22 cellular contexts compared by ENCODE assay signal in the genomic region with DNA sequence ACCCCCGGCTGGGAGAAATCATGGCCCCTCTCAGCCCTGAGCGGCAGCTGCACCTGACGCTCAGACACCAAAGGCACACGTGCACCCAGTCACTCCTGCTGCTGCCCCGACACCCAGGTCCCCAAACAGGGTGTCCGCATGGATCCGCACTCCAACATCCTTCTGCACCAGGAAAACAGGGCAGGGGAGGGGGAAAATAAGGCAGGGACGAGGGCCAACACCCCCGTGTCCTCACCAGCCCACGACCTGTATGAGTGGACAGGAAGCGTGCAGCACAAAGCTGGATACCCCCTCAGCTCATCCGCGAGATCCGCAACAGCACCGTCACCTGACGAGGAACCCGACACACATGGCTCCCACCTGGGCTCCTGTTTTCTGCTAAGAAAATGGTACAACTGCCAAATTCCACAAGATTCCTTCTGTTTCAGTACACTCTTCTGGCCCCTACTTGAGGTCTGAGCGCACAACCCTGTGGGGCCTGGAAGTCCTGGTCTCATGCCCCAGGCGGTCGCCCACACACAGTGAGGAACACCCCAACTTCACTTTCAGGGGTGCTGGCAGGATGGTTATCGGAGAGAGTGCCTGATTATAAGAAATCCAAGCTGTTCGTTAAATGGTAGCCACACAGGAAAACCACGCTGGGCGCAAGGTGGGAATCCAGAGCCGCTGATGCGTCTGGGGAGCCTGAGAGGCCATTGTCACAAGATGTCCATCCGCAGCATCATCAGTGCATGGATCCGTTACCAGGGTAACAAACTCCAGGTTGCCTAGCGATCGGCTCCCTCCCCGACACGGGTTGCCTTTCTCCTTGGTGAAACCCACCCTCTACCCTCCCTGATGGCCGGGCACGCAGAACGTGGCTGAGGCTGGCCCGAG.
DNase-seq lines count a peak whose midpoint lies in the region; ATAC-seq and TF ChIP-seq lines count a peak whose summit lies in the region.
"Had no signal": no experiment of that assay in that cellular context is flagged by ENCODE, and none has a peak within 500 bp of the region (broad histone marks: within the 10 kb centered on the region; RNA-seq: fewer than 3 reads in every experiment).

No MANE protein-coding gene starts in this region.

- intact Hi-C loops in adrenal gland (cut with DNase I): no loop called here
- intact Hi-C loops in spleen (cut with DNase I; ENCODE audit: low total_unique reads): no loop called here
- intact Hi-C loops in colonic mucosa (cut with DNase I): no loop called here

- no peak overlapping the region for H2AFZ ChIP-seq in mesenchymal stem cell (ENCODE audit: low read depth, low read length)

- no peak overlapping the region for H3K14ac ChIP-seq in mesenchymal stem cell (ENCODE audit: low read length in 2 of 2)

- no peak overlapping the region for H2BK120ac ChIP-seq in mesenchymal stem cell (ENCODE audit: low read depth, low read length)

- no peak overlapping the region for H4K91ac ChIP-seq in mesenchymal stem cell (ENCODE audit: low read length)

- H2BK15ac ChIP-seq in mesenchymal stem cell (ENCODE audit: low read depth, poor library complexity, severe bottlenecking): no peak overlapping the region

- TF ChIP-seq CTCF in GM13976 (IDR thresholded peaks at IDR 0.05; ENCODE audit: borderline replicate concordance, control extremely low read depth, extremely low read depth, insufficient read depth, missing control alignments): no peak
- no peak for TF ChIP-seq CTCF in adrenal gland (IDR thresholded peaks at IDR 0.05)
- no peak for TF ChIP-seq CTCF in spleen (IDR thresholded peaks at IDR 0.05 in 8 of 11, conservative IDR thresholded peaks at IDR 0.05 in 3 of 11)
- no peak for TF ChIP-seq CTCF in colonic mucosa (IDR thresholded peaks at IDR 0.05)

- H3K4me1 ChIP-seq in adrenal gland (replicated peaks in 1 of 2) (peaks cover 37 to 58% of the 10 kb centered on the region in 2 donors), mesenchymal stem cell (ENCODE audit: control insufficient read depth, insufficient read depth, low read depth, low read length) (peaks cover 2% of the 10 kb centered on the region), spleen (peaks cover 5 to 74% (median 38%) of the 10 kb centered on the region in 6 donors), colonic mucosa (peaks cover 9% of the 10 kb centered on the region)

- in situ Hi-C loops in GM13976 (cut with MboI; ENCODE audit: low sequenced_read_pairs, unreplicated experiment): no loop called here

- H2AK5ac ChIP-seq in mesenchymal stem cell (ENCODE audit: low read length, severe bottlenecking): no peak overlapping the region

- H3K18ac ChIP-seq in mesenchymal stem cell (ENCODE audit: low read depth in 1 of 2, low read length in 2 of 2): no peak overlapping the region

- no peak overlapping the region for H3K4ac ChIP-seq in mesenchymal stem cell (ENCODE audit: low read depth in 1 of 2, low read length in 2 of 2)

- no peak overlapping the region for H3K4me3 ChIP-seq in adrenal gland
- H3K4me3 ChIP-seq in mesenchymal stem cell (ENCODE audit: insufficient read depth in 1 of 2, low read depth in 1 of 2, low read length in 2 of 2): no peak overlapping the region
- no peak overlapping the region for H3K4me3 ChIP-seq in spleen
- no peak overlapping the region for H3K4me3 ChIP-seq in colonic mucosa
- H3K4me3 ChIP-seq: cardiac muscle cell, esophagus squamous epithelium, heart right ventricle had no signal

- DNase-seq in GM13976 (ENCODE audit: low spot score): peak; percentile 23
- DNase-seq in adrenal gland: peak in 4 of 7 donors; percentile 8 to 52 (median 19)
- no peak for DNase-seq in mesenchymal stem cell
- DNase-seq in spleen: peak; percentile 56
- no peak for DNase-seq in NCI-H2171 (lab: John Stamatoyannopoulos, UW)
- no peak for DNase-seq in colonic mucosa
- DNase-seq: activated CD4-positive, alpha-beta memory T cell treated with anti-CD3 and anti-CD28 coated beads, Interleukin-2, amount 10 ng/mL, durations not matched to agents 7 days and 5 days; activated naive CD8-positive, alpha-beta T cell treated with anti-CD3 and anti-CD28 coated beads, Interleukin-2, amount 50 U/mL, for 24 hours; Calu3; effector CD4-positive, alpha-beta T cell; EL; esophagus squamous epithelium; heart right ventricle; immature natural killer cell; natural killer cell; NCI-H1694 treated with DMSO at 0.1 percent for 48 hours; NCI-H446 treated with DMSO at 0.1 percent for 48 hours; stimulated activated naive CD4-positive, alpha-beta T cell treated with Interleukin-2 at 50 U/mL for 16 hours; T-helper 1 cell had no signal

- H4K8ac ChIP-seq in mesenchymal stem cell (ENCODE audit: low read length): peak overlapping the region; percentile 1

- H3K36me3 ChIP-seq in adrenal gland (replicated peaks in 1 of 2) (peaks cover 0 to 14% of the 10 kb centered on the region in 2 donors), mesenchymal stem cell (ENCODE audit: control insufficient read depth in 1 of 2, insufficient read depth in 2 of 2, low read depth in 1 of 2, low read length in 2 of 2) (peaks cover 39 to 77% of the 10 kb centered on the region in 2 experiments), spleen (peaks cover 0 to 61% (median 11%) of the 10 kb centered on the region in 6 donors), colonic mucosa (peaks cover 4% of the 10 kb centered on the region)

- 92 to 95% (median 93%) methylated on average over 25 to 36 of the region's 36 CpGs for WGBS in adrenal gland, 4 donors
- WGBS in mesenchymal stem cell: 98% methylated on average over 36 of the region's 36 CpGs
- WGBS in spleen, 5 donors: 88 to 94% (median 92%) methylated on average over 19 to 36 of the region's 36 CpGs

- H3K9me3 ChIP-seq in adrenal gland (replicated peaks in 1 of 3): no peaks in the 10 kb centered on the region
- no peaks in the 10 kb centered on the region for H3K9me3 ChIP-seq in mesenchymal stem cell (ENCODE audit: control insufficient read depth, low read length)
- no peaks in the 10 kb centered on the region for H3K9me3 ChIP-seq in spleen
- H3K9me3 ChIP-seq in colonic mucosa: no peaks in the 10 kb centered on the region
- H3K9me3 ChIP-seq: esophagus squamous epithelium, heart right ventricle had no signal

- H3K27ac ChIP-seq in adrenal gland: peak overlapping the region in 1 of 5 donors; percentile 80
- no peak overlapping the region for H3K27ac ChIP-seq in mesenchymal stem cell (ENCODE audit: low read length, poor library complexity, severe bottlenecking)
- no peak overlapping the region for H3K27ac ChIP-seq in spleen
- H3K27ac ChIP-seq in colonic mucosa: no peak overlapping the region
- H3K27ac ChIP-seq: cardiac muscle cell, esophagus squamous epithelium, heart right ventricle had no signal

- H2BK5ac ChIP-seq in mesenchymal stem cell (ENCODE audit: low read depth, low read length, poor library complexity, severe bottlenecking): no peak overlapping the region

- H3K9ac ChIP-seq in mesenchymal stem cell (ENCODE audit: low read length) (no peak overlapping the region), colonic mucosa (ENCODE audit: low read depth in 2 of 2, low read length in 2 of 2) (no peak overlapping the region)

- ATAC-seq in GM19351 (IDR thresholded peaks at IDR 0.05; ENCODE audit: unreplicated experiment): no peak
- ATAC-seq: activated naive CD8-positive, alpha-beta T cell treated with anti-CD3 and anti-CD28 coated beads, Interleukin-2, amount 50 U/mL, for 24 hours; HCT116; heart right ventricle; natural killer cell had no signal

- H2BK12ac ChIP-seq in mesenchymal stem cell (ENCODE audit: low read length in 2 of 2): no peak overlapping the region

- H3K79me1 ChIP-seq in mesenchymal stem cell (replicated peaks; ENCODE audit: low read length, poor library complexity, severe bottlenecking): peaks cover 80% of the 10 kb centered on the region

- no peaks in the 10 kb centered on the region for H3K27me3 ChIP-seq in adrenal gland
- H3K27me3 ChIP-seq in mesenchymal stem cell (ENCODE audit: control insufficient read depth in 1 of 2, insufficient read depth in 1 of 2, low read length in 2 of 2): no peaks in the 10 kb centered on the region
- H3K27me3 ChIP-seq in spleen (replicated peaks in 1 of 7): no peaks in the 10 kb centered on the region
- H3K27me3 ChIP-seq in colonic mucosa: no peaks in the 10 kb centered on the region
- H3K27me3 ChIP-seq: cardiac muscle cell, esophagus squamous epithelium, heart right ventricle had no signal

- TF ChIP-seq POLR2A in adrenal gland (IDR thresholded peaks at IDR 0.05): no peak
- TF ChIP-seq POLR2A in spleen (IDR thresholded peaks at IDR 0.05): no peak

- H3K4me2 ChIP-seq in mesenchymal stem cell (ENCODE audit: low read length, poor library complexity, severe bottlenecking): no peak overlapping the region

- H3K23ac ChIP-seq in mesenchymal stem cell (ENCODE audit: low read length in 2 of 2): no peak overlapping the region

Comparison
In these comparisons a context has a peak if more than half of its experiments do, and no peak if none do; other contexts are left out.
1. DNase-seq: peak in GM13976 (single experiment), adrenal gland (4 of 7) and spleen (single experiment); none in mesenchymal stem cell (single experiment), NCI-H2171 (single experiment) and colonic mucosa (single experiment).